Comparison of ENCODE assay signal across 9 cellular contexts in genomic region chr9:84851935-84852585, GRCh38.
DNase-seq lines count a peak whose midpoint lies in the region; ATAC-seq and TF ChIP-seq lines count a peak whose summit lies in the region.
"Had no signal": no experiment of that assay in that cellular context is flagged by ENCODE, and none has a peak within 500 bp of the region (broad histone marks: within the 10 kb centered on the region; RNA-seq: fewer than 3 reads in every experiment).

No MANE protein-coding gene starts in this region.

- TF ChIP-seq CTCF in cardiac fibroblast (IDR thresholded peaks at IDR 0.05; ENCODE audit: low read depth, low read length) = no peak
- no peak for TF ChIP-seq CTCF in CD4-positive, alpha-beta T cell (IDR thresholded peaks at IDR 0.05)

- DNase-seq in AG08396 (ENCODE audit: low spot score) (peak; percentile 8), NCI-H128 (lab: John Stamatoyannopoulos, UW; ENCODE audit: unreplicated experiment) (peak; percentile 35), cardiac fibroblast (ENCODE audit: low read depth in 2 of 2) (peak; percentile 94 to 95), kidney tubule cell (ENCODE audit: low spot score) (peak; percentile 93), NCI-H1436 (lab: John Stamatoyannopoulos, UW) (no peak)
- no peak for DNase-seq in CD4-positive, alpha-beta T cell
- no peak for DNase-seq in activated CD8-positive, alpha-beta memory T cell treated with anti-CD3 and anti-CD28 coated beads for 24 hours
- DNase-seq: lower lobe of right lung had no signal

- H3K4me1 Mint-ChIP-seq in CD4-positive, alpha-beta T cell (ENCODE audit: low read depth) = no peaks in the 10 kb centered on the region

- no peak overlapping the region for H3K27ac ChIP-seq in CD4-positive, alpha-beta T cell (ENCODE audit: low read depth, low read length)

- ATAC-seq in CD4-positive, alpha-beta T cell (ENCODE audit: poor library complexity) = no peak
- ATAC-seq in HG03097 (IDR thresholded peaks at IDR 0.05; ENCODE audit: low FRiP score, unreplicated experiment) = no peak

- no peak overlapping the region for H3K4me3 ChIP-seq in cardiac fibroblast (replicated peaks in 1 of 2; ENCODE audit: low read depth in 2 of 2, low read length in 2 of 2)
- H3K4me3 ChIP-seq: lower lobe of right lung had no signal

- CTCF ChIA-PET in CD4-positive, alpha-beta T cell (lab: Charles Lee) = no interaction called here

- H3K27me3 Mint-ChIP-seq in CD4-positive, alpha-beta T cell = no peaks in the 10 kb centered on the region

- H3K36me3 Mint-ChIP-seq in CD4-positive, alpha-beta T cell (ENCODE audit: low read depth) = no peaks in the 10 kb centered on the region

- POLR2A ChIA-PET in CD4-positive, alpha-beta T cell (lab: Charles Lee) = no interaction called here

- no peaks in the 10 kb centered on the region for H3K9me3 ChIP-seq in CD4-positive, alpha-beta T cell (ENCODE audit: control insufficient read depth, low read length)
- H3K9me3 ChIP-seq: lower lobe of right lung had no signal

- intact Hi-C loops in CD4-positive, alpha-beta T cell (cut with DNase I, micrococcal nuclease) = no loop called here

- no peak overlapping the region for H3K27ac Mint-ChIP-seq in CD4-positive, alpha-beta T cell

- H3K9me3 Mint-ChIP-seq in CD4-positive, alpha-beta T cell = no peaks in the 10 kb centered on the region

- no peaks in the 10 kb centered on the region for H3K27me3 ChIP-seq in CD4-positive, alpha-beta T cell (ENCODE audit: control insufficient read depth, insufficient read depth, low read length)

- no peak overlapping the region for H3K4me3 Mint-ChIP-seq in CD4-positive, alpha-beta T cell

Comparison
In these comparisons a context has a peak if more than half of its experiments do, and no peak if none do; other contexts are left out.
1. DNase-seq: peak in AG08396 (single experiment), NCI-H128 (single experiment), cardiac fibroblast (2 of 2) and kidney tubule cell (single experiment); none in NCI-H1436 (single experiment), CD4-positive, alpha-beta T cell (0 of 10) and activated CD8-positive, alpha-beta memory T cell treated with anti-CD3 and anti-CD28 coated beads for 24 hours (single experiment).